In genomic region chr1:201504799-201505504, GRCh38 we compare ENCODE assay signal across 8 cellular contexts. TPM values are rescaled to one million over a fixed set of nuclear protein-coding genes. Genes with fewer than 3 reads are reported as not detected.
DNase-seq lines count a peak whose midpoint lies in the region; ATAC-seq lines count a peak whose summit lies in the region.

No MANE protein-coding gene starts in this region.

- peak overlapping the region; percentile 93 for H3K4me3 Mint-ChIP-seq in T-helper 2 cell treated with Interferon-gamma antibody and Interleukin-4, amounts not matched to agents 5 μg/mL and 100 μg/mL, for 36 hours

- H3K9ac ChIP-seq in SK-N-MC (ENCODE audit: insufficient read length): no peak overlapping the region

- H3K4me1 ChIP-seq in right cardiac atrium (ENCODE audit: control insufficient read depth, insufficient read depth, low read length): peaks cover 29% of the 10 kb centered on the region

- H3K4me3 ChIP-seq in SK-N-MC: peak overlapping the region; percentile 83
- H3K4me3 ChIP-seq in right cardiac atrium (ENCODE audit: low read length): peak overlapping the region; percentile 66

- H3K9me3 ChIP-seq in SK-N-MC (ENCODE audit: low read depth, low read length) (no peaks in the 10 kb centered on the region), right cardiac atrium (ENCODE audit: control insufficient read depth, low read length) (no peaks in the 10 kb centered on the region)

- no peak for DNase-seq in T-helper 2 cell treated with Interferon-gamma antibody and Interleukin-4, amounts not matched to agents 5 μg/mL and 100 μg/mL, for 36 hours (ENCODE audit: low spot score)
- DNase-seq in T-helper 2 cell: no peak
- no peak for DNase-seq in SK-N-MC (ENCODE audit: low read depth, low spot score)
- peak in 1 of 3 donors; percentile 5 for DNase-seq in right cardiac atrium
- DNase-seq in substantia nigra (lab: John Stamatoyannopoulos, UW): no peak
- DNase-seq in stimulated activated CD4-positive, alpha-beta T cell treated with anti-CD3 and anti-CD28 coated beads, Interleukin-4, amount 100 ng/mL, for 1 hour: no peak
- no peak for DNase-seq in ureter (ENCODE audit: low spot score)

- H3K36me3 ChIP-seq in SK-N-MC (ENCODE audit: insufficient read depth, low read length): no peaks in the 10 kb centered on the region; the same call in 1 of the 2 replicates

- H3K27me3 Mint-ChIP-seq in T-helper 2 cell treated with Interferon-gamma antibody and Interleukin-4, amounts not matched to agents 5 μg/mL and 100 μg/mL, for 36 hours (ENCODE audit: low read depth): no peaks in the 10 kb centered on the region

- WGBS in right cardiac atrium: 82% methylated on average over 9 of the region's 9 CpGs

- no peak for ATAC-seq in right cardiac atrium
- no peak for ATAC-seq in HG02852 (IDR thresholded peaks at IDR 0.05; ENCODE audit: unreplicated experiment)

- H3K27me3 ChIP-seq in right cardiac atrium (ENCODE audit: control insufficient read depth, insufficient read depth): no peaks in the 10 kb centered on the region

- peaks cover 7% of the 10 kb centered on the region for H3K36me3 Mint-ChIP-seq in T-helper 2 cell treated with Interferon-gamma antibody and Interleukin-4, amounts not matched to agents 5 μg/mL and 100 μg/mL, for 36 hours (ENCODE audit: low read depth)

- peaks cover 40% of the 10 kb centered on the region for H3K4me1 Mint-ChIP-seq in T-helper 2 cell treated with Interferon-gamma antibody and Interleukin-4, amounts not matched to agents 5 μg/mL and 100 μg/mL, for 36 hours (ENCODE audit: low read depth)

- H3K9me3 Mint-ChIP-seq in T-helper 2 cell treated with Interferon-gamma antibody and Interleukin-4, amounts not matched to agents 5 μg/mL and 100 μg/mL, for 36 hours: no peaks in the 10 kb centered on the region

- intact Hi-C loops in right cardiac atrium (cut with DNase I): no loop called here

- peak overlapping the region; percentile 87 for H3K27ac Mint-ChIP-seq in T-helper 2 cell treated with Interferon-gamma antibody and Interleukin-4, amounts not matched to agents 5 μg/mL and 100 μg/mL, for 36 hours

- H3K27ac ChIP-seq in SK-N-MC: peak overlapping the region; percentile 97
- H3K27ac ChIP-seq in right cardiac atrium (ENCODE audit: low read length): peak overlapping the region; percentile 88
- H3K27ac ChIP-seq in substantia nigra (ENCODE audit: low read depth, low read length, poor library complexity, severe bottlenecking): peak overlapping the region; percentile 98

RNA-seq across cellular contexts. Expression of gene CSRP1, which starts 2.0 kb away (rescaled TPM):
- total RNA-seq in right cardiac atrium (100 to 1,000 TPM in 3 of 4 donors, 10 to 100 TPM in 1; 97.2 to 343 (median 132) TPM), ureter (545 TPM)
- polyA plus RNA-seq in right cardiac atrium: 121 TPM

RNA-seq across cellular contexts. Expression of gene NAV1, which starts 34.0 kb away (rescaled TPM):
- total RNA-seq in right cardiac atrium (10 to 100 TPM; 13.3 to 29.1 (median 20.6) TPM), ureter (49.3 TPM)
- polyA plus RNA-seq in right cardiac atrium: 8.0 TPM

RNA-seq across cellular contexts. Expression of gene PHLDA3, which starts 36.0 kb away (rescaled TPM):
- total RNA-seq in right cardiac atrium: 10 to 100 TPM; 21.8 to 47.4 (median 29.9) TPM
- 18.1 TPM for polyA plus RNA-seq in right cardiac atrium
- 75.4 TPM for total RNA-seq in ureter
